Comparison of ENCODE assay signal across 1 cellular context in the genomic region with DNA sequence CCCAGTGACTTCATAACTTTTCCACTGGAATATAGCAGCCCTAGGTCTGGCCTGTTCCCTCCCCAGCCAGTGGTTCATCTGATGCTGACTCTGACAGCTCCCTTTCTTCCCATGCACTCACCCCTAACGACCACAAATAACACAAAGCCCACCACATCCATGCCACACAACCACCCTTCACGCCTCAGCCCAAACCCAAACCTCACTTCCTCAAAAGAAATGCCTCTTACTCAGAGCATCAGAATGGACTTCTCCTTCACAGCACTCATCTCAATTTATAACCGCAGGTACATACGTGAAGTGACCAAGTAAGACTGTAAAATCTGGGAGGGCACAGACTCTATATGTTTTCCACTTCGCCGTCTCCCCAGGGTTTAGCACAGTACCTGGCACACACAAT.
TF ChIP-seq lines count a peak whose summit lies in the region.

No MANE protein-coding gene starts in this region.

TF ChIP-seq in GM12878, 131 proteins besides CTCF, POLR2A, EP300 and RAD21 (continued from another document and continues in another):
- TF ChIP-seq IRF3 (IDR thresholded peaks at IDR 0.05) = no peak
- no peak for TF ChIP-seq ATF3 (IDR thresholded peaks at IDR 0.05; ENCODE audit: borderline replicate concordance, extremely low read depth, low read depth, low read length)
- TF ChIP-seq SREBF1 (IDR thresholded peaks at IDR 0.05; ENCODE audit: low read length) = no peak
- TF ChIP-seq SMARCA5 (IDR thresholded peaks at IDR 0.05) = no peak
- TF ChIP-seq, protein P1, sequence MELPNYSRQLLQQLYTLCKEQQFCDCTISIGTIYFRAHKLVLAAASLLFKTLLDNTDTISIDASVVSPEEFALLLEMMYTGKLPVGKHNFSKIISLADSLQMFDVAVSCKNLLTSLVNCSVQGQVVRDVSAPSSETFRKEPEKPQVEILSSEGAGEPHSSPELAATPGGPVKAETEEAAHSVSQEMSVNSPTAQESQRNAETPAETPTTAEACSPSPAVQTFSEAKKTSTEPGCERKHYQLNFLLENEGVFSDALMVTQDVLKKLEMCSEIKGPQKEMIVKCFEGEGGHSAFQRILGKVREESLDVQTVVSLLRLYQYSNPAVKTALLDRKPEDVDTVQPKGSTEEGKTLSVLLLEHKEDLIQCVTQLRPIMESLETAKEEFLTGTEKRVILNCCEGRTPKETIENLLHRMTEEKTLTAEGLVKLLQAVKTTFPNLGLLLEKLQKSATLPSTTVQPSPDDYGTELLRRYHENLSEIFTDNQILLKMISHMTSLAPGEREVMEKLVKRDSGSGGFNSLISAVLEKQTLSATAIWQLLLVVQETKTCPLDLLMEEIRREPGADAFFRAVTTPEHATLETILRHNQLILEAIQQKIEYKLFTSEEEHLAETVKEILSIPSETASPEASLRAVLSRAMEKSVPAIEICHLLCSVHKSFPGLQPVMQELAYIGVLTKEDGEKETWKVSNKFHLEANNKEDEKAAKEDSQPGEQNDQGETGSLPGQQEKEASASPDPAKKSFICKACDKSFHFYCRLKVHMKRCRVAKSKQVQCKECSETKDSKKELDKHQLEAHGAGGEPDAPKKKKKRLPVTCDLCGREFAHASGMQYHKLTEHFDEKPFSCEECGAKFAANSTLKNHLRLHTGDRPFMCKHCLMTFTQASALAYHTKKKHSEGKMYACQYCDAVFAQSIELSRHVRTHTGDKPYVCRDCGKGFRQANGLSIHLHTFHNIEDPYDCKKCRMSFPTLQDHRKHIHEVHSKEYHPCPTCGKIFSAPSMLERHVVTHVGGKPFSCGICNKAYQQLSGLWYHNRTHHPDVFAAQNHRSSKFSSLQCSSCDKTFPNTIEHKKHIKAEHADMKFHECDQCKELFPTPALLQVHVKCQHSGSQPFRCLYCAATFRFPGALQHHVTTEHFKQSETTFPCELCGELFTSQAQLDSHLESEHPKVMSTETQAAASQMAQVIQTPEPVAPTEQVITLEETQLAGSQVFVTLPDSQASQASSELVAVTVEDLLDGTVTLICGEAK (IDR thresholded peaks at IDR 0.05; ENCODE audit: borderline replicate concordance) = no peak
- TF ChIP-seq CHD2 (IDR thresholded peaks at IDR 0.05; ENCODE audit: borderline replicate concordance, low read depth, low read length) = no peak
- peak; percentile 54; the same call in 1 of the 2 replicates for TF ChIP-seq GATAD2B (conservative IDR thresholded peaks at IDR 0.05; ENCODE audit: low read depth)
- TF ChIP-seq REST (IDR thresholded peaks at IDR 0.05; ENCODE audit: low read depth, low read length) = no peak
- no peak for TF ChIP-seq POLR2AphosphoS2 (IDR thresholded peaks at IDR 0.05; ENCODE audit: low read depth, low read length)
- TF ChIP-seq BCL11A (IDR thresholded peaks at IDR 0.05; ENCODE audit: low read depth, low read length) = 0 out of 2 replicates have a peak, but pooled peaks have one; percentile 43
- TF ChIP-seq SMAD5 (IDR thresholded peaks at IDR 0.05; ENCODE audit: low read depth) = no peak
- no peak for TF ChIP-seq BACH1 (IDR thresholded peaks at IDR 0.05; ENCODE audit: borderline replicate concordance)
- TF ChIP-seq CBFB (IDR thresholded peaks at IDR 0.05; ENCODE audit: low read depth) = peak; percentile 63; the same call in 1 of the 2 replicates
- no peak for TF ChIP-seq ZNF622 (IDR thresholded peaks at IDR 0.05)
- TF ChIP-seq ZNF207 (IDR thresholded peaks at IDR 0.05; ENCODE audit: borderline replicate concordance) = no peak
- TF ChIP-seq, protein P2, sequence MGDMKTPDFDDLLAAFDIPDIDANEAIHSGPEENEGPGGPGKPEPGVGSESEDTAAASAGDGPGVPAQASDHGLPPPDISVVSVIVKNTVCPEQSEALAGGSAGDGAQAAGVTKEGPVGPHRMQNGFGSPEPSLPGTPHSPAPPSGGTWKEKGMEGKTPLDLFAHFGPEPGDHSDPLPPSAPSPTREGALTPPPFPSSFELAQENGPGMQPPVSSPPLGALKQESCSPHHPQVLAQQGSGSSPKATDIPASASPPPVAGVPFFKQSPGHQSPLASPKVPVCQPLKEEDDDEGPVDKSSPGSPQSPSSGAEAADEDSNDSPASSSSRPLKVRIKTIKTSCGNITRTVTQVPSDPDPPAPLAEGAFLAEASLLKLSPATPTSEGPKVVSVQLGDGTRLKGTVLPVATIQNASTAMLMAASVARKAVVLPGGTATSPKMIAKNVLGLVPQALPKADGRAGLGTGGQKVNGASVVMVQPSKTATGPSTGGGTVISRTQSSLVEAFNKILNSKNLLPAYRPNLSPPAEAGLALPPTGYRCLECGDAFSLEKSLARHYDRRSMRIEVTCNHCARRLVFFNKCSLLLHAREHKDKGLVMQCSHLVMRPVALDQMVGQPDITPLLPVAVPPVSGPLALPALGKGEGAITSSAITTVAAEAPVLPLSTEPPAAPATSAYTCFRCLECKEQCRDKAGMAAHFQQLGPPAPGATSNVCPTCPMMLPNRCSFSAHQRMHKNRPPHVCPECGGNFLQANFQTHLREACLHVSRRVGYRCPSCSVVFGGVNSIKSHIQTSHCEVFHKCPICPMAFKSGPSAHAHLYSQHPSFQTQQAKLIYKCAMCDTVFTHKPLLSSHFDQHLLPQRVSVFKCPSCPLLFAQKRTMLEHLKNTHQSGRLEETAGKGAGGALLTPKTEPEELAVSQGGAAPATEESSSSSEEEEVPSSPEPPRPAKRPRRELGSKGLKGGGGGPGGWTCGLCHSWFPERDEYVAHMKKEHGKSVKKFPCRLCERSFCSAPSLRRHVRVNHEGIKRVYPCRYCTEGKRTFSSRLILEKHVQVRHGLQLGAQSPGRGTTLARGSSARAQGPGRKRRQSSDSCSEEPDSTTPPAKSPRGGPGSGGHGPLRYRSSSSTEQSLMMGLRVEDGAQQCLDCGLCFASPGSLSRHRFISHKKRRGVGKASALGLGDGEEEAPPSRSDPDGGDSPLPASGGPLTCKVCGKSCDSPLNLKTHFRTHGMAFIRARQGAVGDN (IDR thresholded peaks at IDR 0.05) = no peak
- TF ChIP-seq E2F8 (IDR thresholded peaks at IDR 0.05; ENCODE audit: low read depth, partially characterized antibody) = no peak
- no peak for TF ChIP-seq E2F4 (IDR thresholded peaks at IDR 0.05; ENCODE audit: low read depth, low read length)
- no peak for TF ChIP-seq CREM (IDR thresholded peaks at IDR 0.05; ENCODE audit: low read depth)
- TF ChIP-seq, protein P3, sequence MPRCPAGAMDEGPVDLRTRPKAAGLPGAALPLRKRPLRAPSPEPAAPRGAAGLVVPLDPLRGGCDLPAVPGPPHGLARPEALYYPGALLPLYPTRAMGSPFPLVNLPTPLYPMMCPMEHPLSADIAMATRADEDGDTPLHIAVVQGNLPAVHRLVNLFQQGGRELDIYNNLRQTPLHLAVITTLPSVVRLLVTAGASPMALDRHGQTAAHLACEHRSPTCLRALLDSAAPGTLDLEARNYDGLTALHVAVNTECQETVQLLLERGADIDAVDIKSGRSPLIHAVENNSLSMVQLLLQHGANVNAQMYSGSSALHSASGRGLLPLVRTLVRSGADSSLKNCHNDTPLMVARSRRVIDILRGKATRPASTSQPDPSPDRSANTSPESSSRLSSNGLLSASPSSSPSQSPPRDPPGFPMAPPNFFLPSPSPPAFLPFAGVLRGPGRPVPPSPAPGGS (IDR thresholded peaks at IDR 0.05; ENCODE audit: borderline replicate concordance, insufficient read depth, low read depth, low read length, poor library complexity, severe bottlenecking) = no peak
- TF ChIP-seq SUZ12 (IDR thresholded peaks at IDR 0.05; ENCODE audit: unreplicated experiment) = no peak
- TF ChIP-seq BHLHE40 (IDR thresholded peaks at IDR 0.05; ENCODE audit: borderline replicate concordance in 1 of 2, low read depth in 2 of 2, low read length in 1 of 2) = peak in 1 of 2 experiments; percentile 49; a peak in 1 of 4 replicates
- TF ChIP-seq ZBTB4 (CRISPR knock-in tag; IDR thresholded peaks at IDR 0.05) = no peak
- TF ChIP-seq MTA3 (IDR thresholded peaks at IDR 0.05; ENCODE audit: borderline replicate concordance, low read length) = peak; percentile 61; the same call in 1 of the 2 replicates
- TF ChIP-seq, protein P4, sequence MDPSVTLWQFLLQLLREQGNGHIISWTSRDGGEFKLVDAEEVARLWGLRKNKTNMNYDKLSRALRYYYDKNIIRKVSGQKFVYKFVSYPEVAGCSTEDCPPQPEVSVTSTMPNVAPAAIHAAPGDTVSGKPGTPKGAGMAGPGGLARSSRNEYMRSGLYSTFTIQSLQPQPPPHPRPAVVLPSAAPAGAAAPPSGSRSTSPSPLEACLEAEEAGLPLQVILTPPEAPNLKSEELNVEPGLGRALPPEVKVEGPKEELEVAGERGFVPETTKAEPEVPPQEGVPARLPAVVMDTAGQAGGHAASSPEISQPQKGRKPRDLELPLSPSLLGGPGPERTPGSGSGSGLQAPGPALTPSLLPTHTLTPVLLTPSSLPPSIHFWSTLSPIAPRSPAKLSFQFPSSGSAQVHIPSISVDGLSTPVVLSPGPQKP (IDR thresholded peaks at IDR 0.05; ENCODE audit: low read depth, low read length) = no peak
- TF ChIP-seq NBN (IDR thresholded peaks at IDR 0.05) = peak; percentile 23
- TF ChIP-seq PML (IDR thresholded peaks at IDR 0.05; ENCODE audit: low read length) = no peak
